ENCODE assay signal across 29 cellular contexts in the genomic region with DNA sequence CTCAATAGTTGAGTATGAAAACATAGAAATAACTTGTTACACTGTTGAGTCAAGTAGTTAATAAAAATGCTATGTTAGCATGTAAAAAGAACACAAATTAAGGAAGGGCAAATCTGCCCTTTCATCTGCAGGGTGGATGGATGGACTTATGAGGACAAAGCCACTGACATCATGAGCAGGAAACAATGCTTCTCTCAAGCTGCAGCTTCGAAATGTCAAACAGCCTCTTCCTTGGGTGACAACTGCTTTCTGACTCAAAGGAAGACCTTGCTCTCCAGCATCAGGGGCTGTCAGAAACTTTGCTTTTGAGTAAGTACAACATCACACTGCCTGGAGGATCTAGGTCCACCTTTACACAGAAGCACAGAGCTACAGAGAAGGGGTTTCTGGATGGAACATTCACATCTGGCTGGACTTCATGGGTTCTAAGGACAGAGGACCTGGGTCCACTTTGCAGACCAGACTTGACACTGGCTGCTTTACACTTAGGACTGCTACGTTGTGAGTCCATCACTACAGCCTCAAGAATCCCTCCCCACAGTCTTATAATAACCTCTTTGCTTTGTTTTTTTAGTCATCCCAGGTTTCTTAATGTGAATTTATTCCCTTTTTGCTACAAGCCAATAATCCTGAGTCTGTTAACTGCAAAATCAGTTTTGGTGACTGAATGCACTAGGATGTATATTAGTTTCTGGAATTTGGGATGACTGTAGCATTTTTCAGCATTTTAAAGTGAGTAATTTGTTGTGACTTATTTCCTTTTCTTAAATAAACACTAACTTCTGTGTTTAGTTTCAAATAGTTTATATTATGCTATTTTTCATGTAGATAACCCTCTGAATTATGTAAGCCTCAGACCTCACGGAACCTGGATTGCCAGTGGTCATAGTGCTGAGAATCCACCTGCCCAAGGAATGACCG. TPM values are rescaled to one million over a fixed set of nuclear protein-coding genes. Genes with fewer than 3 reads are reported as not detected.
A peak's percentile ranks its signal among the peaks of the same experiment; 100 is the strongest.
DNase-seq lines count a peak whose midpoint lies in the region; ATAC-seq, FAIRE-seq and TF ChIP-seq lines count a peak whose summit lies in the region.
"Had no signal": no experiment of that assay in that cellular context is flagged by ENCODE, and none has a peak within 500 bp of the region (broad histone marks: within the 10 kb centered on the region; RNA-seq: fewer than 3 reads in every experiment).

No MANE protein-coding gene starts in this region.

- intact Hi-C loops in activated CD4-positive, alpha-beta T cell treated with anti-CD3 and anti-CD28 coated beads for 36 hours (cut with DNase I, micrococcal nuclease) = no loop called here
- intact Hi-C loops in endothelial cell of umbilical vein (cut with micrococcal nuclease) (loop anchor here (5.0 to 10.0 kb wide), 2 partner anchors 53 to 140 kb away; no protein-coding TSS in a partner anchor), gastrocnemius medialis (cut with DNase I; ENCODE audit: low total_unique reads) (no loop called here)

- H3K9ac ChIP-seq in endothelial cell of umbilical vein (replicated peaks; ENCODE audit: extremely low read depth, insufficient read depth, low read length) = no peak overlapping the region

- H3K4me2 ChIP-seq in endothelial cell of umbilical vein (ENCODE audit: insufficient read depth, low read length) = peak overlapping the region; percentile 4

- no peaks in the 10 kb centered on the region for H3K27me3 Mint-ChIP-seq in activated CD4-positive, alpha-beta T cell treated with anti-CD3 and anti-CD28 coated beads for 36 hours

- no peak for DNase-seq in activated CD4-positive, alpha-beta T cell treated with anti-CD3 and anti-CD28 coated beads for 36 hours
- no peak for DNase-seq in activated CD4-positive, alpha-beta T cell treated with anti-CD3 and anti-CD28 coated beads for 4 hours
- peak; percentile 28 for DNase-seq in endothelial cell of umbilical vein (ENCODE audit: low read depth, low spot score)
- DNase-seq in foreskin fibroblast = peak; percentile 34 to 50
- DNase-seq in gastrocnemius medialis = no peak
- no peak for DNase-seq in NCI-H69 (lab: John Stamatoyannopoulos, UW)
- DNase-seq in DMS79 treated with DMSO at 0.1 percent for 48 hours (lab: John Stamatoyannopoulos, UW) = no peak
- DNase-seq: ACHN; BE2C; Calu3; CD8-positive, alpha-beta memory T cell; DND-41; H7; Kasumi-1; NCI-H1092 treated with DMSO at 0.1 percent for 48 hours; NCI-H1436 treated with DMSO at 0.1 percent for 48 hours; NCI-H187 treated with DMSO at 0.1 percent for 48 hours; NCI-H2107; NCI-H524; NCI-H774; NK-92 treated with Interleukin-12 subunit alpha and Interleukin-12 subunit beta, amount 100 ng/mL, for 24 hours; PC-3 had no signal

- TF ChIP-seq CTCF in endothelial cell of umbilical vein (IDR thresholded peaks at IDR 0.05; ENCODE audit: extremely low read depth in 1 of 2, insufficient read depth in 1 of 2, low read depth in 1 of 2, low read length in 2 of 2) = no peak
- no peak for TF ChIP-seq CTCF in foreskin fibroblast (IDR thresholded peaks at IDR 0.05; ENCODE audit: low read depth, low read length)
- TF ChIP-seq CTCF in gastrocnemius medialis (IDR thresholded peaks at IDR 0.05 in 4 of 5, conservative IDR thresholded peaks at IDR 0.05 in 1 of 5) = no peak

- no peak overlapping the region for H3K27ac Mint-ChIP-seq in activated CD4-positive, alpha-beta T cell treated with anti-CD3 and anti-CD28 coated beads for 36 hours
- H3K27ac Mint-ChIP-seq: CD14-positive monocyte; CD8-positive, alpha-beta memory T cell had no signal

- dilution Hi-C loops in endothelial cell of umbilical vein (cut with MboI; ENCODE audit: extremely low pct_ligation_motif_present, low sequenced_read_pairs) = no loop called here

- H3K9me1 ChIP-seq in endothelial cell of umbilical vein (replicated peaks; ENCODE audit: control insufficient read depth, extremely low read depth, insufficient read depth, low read length) = no peaks in the 10 kb centered on the region

- H3K36me3 Mint-ChIP-seq in activated CD4-positive, alpha-beta T cell treated with anti-CD3 and anti-CD28 coated beads for 36 hours (ENCODE audit: low read depth) = no peaks in the 10 kb centered on the region
- H3K36me3 Mint-ChIP-seq: CD14-positive monocyte had no signal

- CTCF ChIA-PET in activated CD4-positive, alpha-beta T cell treated with anti-CD3 and anti-CD28 coated beads for 36 hours (lab: Charles Lee) = no interaction called here
- CTCF ChIA-PET in endothelial cell of umbilical vein (lab: Charles Lee) = interaction anchor here (1.9 kb wide), 1 partner anchor 17 kb away, joined by 4 read pairs; no protein-coding TSS in a partner anchor

- H3K4me3 Mint-ChIP-seq in activated CD4-positive, alpha-beta T cell treated with anti-CD3 and anti-CD28 coated beads for 36 hours = no peak overlapping the region
- H3K4me3 Mint-ChIP-seq: CD14-positive monocyte; CD8-positive, alpha-beta memory T cell had no signal

- no peak overlapping the region for H3K27ac ChIP-seq in endothelial cell of umbilical vein (ENCODE audit: insufficient read depth, low read depth, low read length)
- no peak overlapping the region for H3K27ac ChIP-seq in gastrocnemius medialis
- H3K27ac ChIP-seq: 22Rv1 had no signal

- peaks cover 10% of the 10 kb centered on the region for H3K79me2 ChIP-seq in endothelial cell of umbilical vein (ENCODE audit: control insufficient read depth, insufficient read depth, low read length)

- FAIRE-seq in endothelial cell of umbilical vein (lab: Jason Lieb, UNC) = peak; percentile 83
- FAIRE-seq: GM18507, HepG2, K562 had no signal

- no peaks in the 10 kb centered on the region for H3K4me1 Mint-ChIP-seq in activated CD4-positive, alpha-beta T cell treated with anti-CD3 and anti-CD28 coated beads for 36 hours
- H3K4me1 Mint-ChIP-seq: CD14-positive monocyte; CD8-positive, alpha-beta memory T cell had no signal

- TF ChIP-seq POLR2A in endothelial cell of umbilical vein (IDR thresholded peaks at IDR 0.05; ENCODE audit: low read depth, low read length) (no peak), gastrocnemius medialis (IDR thresholded peaks at IDR 0.05) (no peak)

- H3K9me3 ChIP-seq in endothelial cell of umbilical vein (replicated peaks; ENCODE audit: control insufficient read depth, insufficient read depth, low read length) (no peaks in the 10 kb centered on the region), gastrocnemius medialis (no peaks in the 10 kb centered on the region)
- H3K9me3 ChIP-seq: BE2C had no signal

- ATAC-seq in activated CD4-positive, alpha-beta T cell treated with anti-CD3 and anti-CD28 coated beads for 36 hours = peak; percentile 60
- no peak for ATAC-seq in gastrocnemius medialis
- ATAC-seq: HepG2, K562, PC-3 had no signal

- H2AFZ ChIP-seq in endothelial cell of umbilical vein (ENCODE audit: low read depth, low read length) = peak overlapping the region; percentile 3

- H3K27me3 ChIP-seq in endothelial cell of umbilical vein (ENCODE audit: control insufficient read depth in 2 of 2, insufficient read depth in 2 of 2, low read length in 2 of 2) = no peaks in the 10 kb centered on the region
- H3K27me3 ChIP-seq in gastrocnemius medialis = no peaks in the 10 kb centered on the region
- H3K27me3 ChIP-seq: BE2C had no signal

- no peak overlapping the region for H3K4me3 ChIP-seq in endothelial cell of umbilical vein (replicated peaks in 1 of 3; ENCODE audit: insufficient read depth in 1 of 3, low read depth in 1 of 3, low read length in 3 of 3)
- no peak overlapping the region for H3K4me3 ChIP-seq in foreskin fibroblast (ENCODE audit: low read depth in 1 of 2, low read length in 2 of 2)
- H3K4me3 ChIP-seq in gastrocnemius medialis = no peak overlapping the region
- H3K4me3 ChIP-seq: K562 had no signal

- POLR2A ChIA-PET in activated CD4-positive, alpha-beta T cell treated with anti-CD3 and anti-CD28 coated beads for 36 hours (lab: Charles Lee) = no interaction called here
- POLR2A ChIA-PET in endothelial cell of umbilical vein (lab: Charles Lee) = no interaction called here

- no peaks in the 10 kb centered on the region for H3K36me3 ChIP-seq in endothelial cell of umbilical vein (ENCODE audit: control insufficient read depth in 2 of 2, extremely low read depth in 1 of 2, insufficient read depth in 2 of 2, low read length in 2 of 2)
- H3K36me3 ChIP-seq in gastrocnemius medialis = no peaks in the 10 kb centered on the region
- H3K36me3 ChIP-seq: BE2C had no signal

- no peaks in the 10 kb centered on the region for H4K20me1 ChIP-seq in endothelial cell of umbilical vein (replicated peaks; ENCODE audit: control insufficient read depth, extremely low read depth, insufficient read depth, low read length)

- H3K9me3 Mint-ChIP-seq in activated CD4-positive, alpha-beta T cell treated with anti-CD3 and anti-CD28 coated beads for 36 hours (ENCODE audit: low read depth) = no peaks in the 10 kb centered on the region
- H3K9me3 Mint-ChIP-seq: CD8-positive, alpha-beta memory T cell had no signal

- in situ Hi-C loops in gastrocnemius medialis (cut with MboI; ENCODE audit: low sequenced_read_pairs in 4 of 4) = no loop called here

- BruUV-seq in endothelial cell of umbilical vein (replicated peaks; lab: Mats Ljungman, UMichigan) = no TSS peak

- H3K4me1 ChIP-seq in endothelial cell of umbilical vein (ENCODE audit: control insufficient read depth, extremely low read depth, insufficient read depth, low read length) = peaks cover 14% of the 10 kb centered on the region
- H3K4me1 ChIP-seq in gastrocnemius medialis = no peaks in the 10 kb centered on the region
- H3K4me1 ChIP-seq: BE2C had no signal

RNA-seq across cellular contexts. Expression of a gene that starts 5.7 kb away (rescaled TPM):
- not detected for total RNA-seq in activated CD4-positive, alpha-beta T cell treated with anti-CD3 and anti-CD28 coated beads for 36 hours
- 2.2 TPM in 1 of 2 replicates, not detected in the other for total RNA-seq in endothelial cell of umbilical vein
- polyA plus RNA-seq in endothelial cell of umbilical vein = 0.19 and 0.30 TPM in 2 replicates
- 0.52 and 1.4 TPM in 2 replicates for polyA plus RNA-seq in endothelial cell of umbilical vein (2011; cell fraction: cytosol; rRNA removed)
- not detected in 2 replicates for polyA plus RNA-seq in endothelial cell of umbilical vein (2011; cell fraction: nucleus; rRNA removed)
- 4.0 and 6.1 TPM in 2 replicates for polyA plus RNA-seq in endothelial cell of umbilical vein (2012)
- 0.47 TPM in 1 of 2 replicates, not detected in the other for polyA minus RNA-seq in endothelial cell of umbilical vein
- polyA minus RNA-seq in endothelial cell of umbilical vein (2011; cell fraction: cytosol; rRNA and poly(A)+ RNA removed) = not detected
- polyA minus RNA-seq in endothelial cell of umbilical vein (2011; cell fraction: nucleus; rRNA and poly(A)+ RNA removed) = not detected in 2 replicates
- not detected for total RNA-seq in gastrocnemius medialis
- total RNA-seq: CD8-positive, alpha-beta memory T cell; G401; HepG2; HT1080; K562 had no signal
- polyA plus RNA-seq: CD14-positive monocyte; CD8-positive, alpha-beta memory T cell; K562 had no signal

RNA-seq across cellular contexts. Expression of a gene that starts 56.1 kb away (rescaled TPM):
- not detected for total RNA-seq in activated CD4-positive, alpha-beta T cell treated with anti-CD3 and anti-CD28 coated beads for 36 hours
- total RNA-seq in endothelial cell of umbilical vein = not detected in 2 replicates
- not detected in 2 replicates for polyA plus RNA-seq in endothelial cell of umbilical vein
- not detected in 2 replicates for polyA plus RNA-seq in endothelial cell of umbilical vein (2011; cell fraction: cytosol; rRNA removed)
- not detected in 2 replicates for polyA plus RNA-seq in endothelial cell of umbilical vein (2011; cell fraction: nucleus; rRNA removed)
- 0.43 and 0.61 TPM in 2 replicates for polyA plus RNA-seq in endothelial cell of umbilical vein (2012)
- not detected in 2 replicates for polyA minus RNA-seq in endothelial cell of umbilical vein
- not detected for polyA minus RNA-seq in endothelial cell of umbilical vein (2011; cell fraction: cytosol; rRNA and poly(A)+ RNA removed)
- polyA minus RNA-seq in endothelial cell of umbilical vein (2011; cell fraction: nucleus; rRNA and poly(A)+ RNA removed) = not detected in 2 replicates
- not detected for total RNA-seq in gastrocnemius medialis
- total RNA-seq: Calu3; CD8-positive, alpha-beta memory T cell; G401; H7; HepG2; HT1080; K562 had no signal
- polyA plus RNA-seq: CD14-positive monocyte; CD8-positive, alpha-beta memory T cell; HepG2; K562 had no signal

Comparison
In these comparisons a context has a peak if more than half of its experiments do, and no peak if none do; other contexts are left out.
1. DNase-seq: peak in endothelial cell of umbilical vein (single experiment) and foreskin fibroblast (2 of 2); none in activated CD4-positive, alpha-beta T cell treated with anti-CD3 and anti-CD28 coated beads for 36 hours (single experiment), activated CD4-positive, alpha-beta T cell treated with anti-CD3 and anti-CD28 coated beads for 4 hours (0 of 2), gastrocnemius medialis (0 of 2), NCI-H69 (single experiment) and DMS79 treated with DMSO at 0.1 percent for 48 hours (single experiment).